9 cellular contexts compared by ENCODE assay signal in genomic region chr7:36116347-36117200, GRCh38. TPM values are rescaled to one million over a fixed set of nuclear protein-coding genes. Genes with fewer than 3 reads are reported as not detected.
DNase-seq lines count a peak whose midpoint lies in the region; ATAC-seq and TF ChIP-seq lines count a peak whose summit lies in the region.
"Had no signal": no experiment of that assay in that cellular context is flagged by ENCODE, and none has a peak within 500 bp of the region (broad histone marks: within the 10 kb centered on the region; RNA-seq: fewer than 3 reads in every experiment).

No MANE protein-coding gene starts in this region.

- 44 to 60% methylated on average over 2 to 4 of the region's 5 CpGs for WGBS in gastroesophageal sphincter (ENCODE audit: low coverage in 1 of 2), 2 donors
- 68% methylated on average over 5 of the region's 5 CpGs for WGBS in suprapubic skin
- WGBS in adrenal gland, 4 donors, result 68 to 77% (median 73%) methylated on average over 5 of the region's 5 CpGs

- DNase-seq in activated CD4-positive, alpha-beta T cell treated with anti-CD3 and anti-CD28 coated beads, Interleukin-2, amount 10 ng/mL, durations not matched to agents 7 days and 5 days, result no peak
- no peak for DNase-seq in activated CD4-positive, alpha-beta T cell treated with anti-CD3 and anti-CD28 coated beads, Interleukin-2, amount 50 U/mL, for 4 hours
- no peak for DNase-seq in T-helper 2 cell treated with Interferon-gamma antibody and Interleukin-4, amounts not matched to agents 5 μg/mL and 100 μg/mL, for 36 hours (ENCODE audit: low spot score)
- DNase-seq in suprapubic skin (ENCODE audit: low spot score in 2 of 2) (no peak), adrenal gland (no peak)
- DNase-seq: NCI-H524 treated with DMSO at 0.1 percent for 48 hours had no signal

- peak overlapping the region; percentile 61 for H3K27ac Mint-ChIP-seq in activated CD4-positive, alpha-beta T cell treated with anti-CD3 and anti-CD28 coated beads, Interleukin-2, amount 10 ng/mL, durations not matched to agents 7 days and 5 days
- peak overlapping the region; percentile 43 for H3K27ac Mint-ChIP-seq in T-helper 2 cell treated with Interferon-gamma antibody and Interleukin-4, amounts not matched to agents 5 μg/mL and 100 μg/mL, for 36 hours

- peaks cover 7% of the 10 kb centered on the region for H3K9me3 Mint-ChIP-seq in activated CD4-positive, alpha-beta T cell treated with anti-CD3 and anti-CD28 coated beads, Interleukin-2, amount 10 ng/mL, durations not matched to agents 7 days and 5 days
- H3K9me3 Mint-ChIP-seq in T-helper 2 cell treated with Interferon-gamma antibody and Interleukin-4, amounts not matched to agents 5 μg/mL and 100 μg/mL, for 36 hours, result no peaks in the 10 kb centered on the region

- POLR2A ChIA-PET in activated CD4-positive, alpha-beta T cell treated with anti-CD3 and anti-CD28 coated beads, Interleukin-2, amount 10 ng/mL, durations not matched to agents 7 days and 5 days (lab: Charles Lee), result no interaction called here

- H3K4me1 ChIP-seq in gastroesophageal sphincter, result peaks cover 0 to 31% (median 0%) of the 10 kb centered on the region in 3 donors
- H3K4me1 ChIP-seq in suprapubic skin, result peaks cover 54% of the 10 kb centered on the region
- peaks cover 3 to 19% of the 10 kb centered on the region in 2 donors for H3K4me1 ChIP-seq in adrenal gland (replicated peaks in 1 of 2)

- ATAC-seq in gastroesophageal sphincter (no peak), GM19023 (IDR thresholded peaks at IDR 0.05; ENCODE audit: unreplicated experiment) (no peak), GM18868 (IDR thresholded peaks at IDR 0.05; ENCODE audit: unreplicated experiment) (no peak)

- peak overlapping the region in 3 of 4 donors; percentile 14 to 27 (median 17) for H3K27ac ChIP-seq in gastroesophageal sphincter
- H3K27ac ChIP-seq in suprapubic skin, result peak overlapping the region; percentile 62
- peak overlapping the region in 1 of 5 donors; percentile 30 for H3K27ac ChIP-seq in adrenal gland

- H3K9me3 ChIP-seq in gastroesophageal sphincter, result no peaks in the 10 kb centered on the region
- H3K9me3 ChIP-seq in suprapubic skin, result no peaks in the 10 kb centered on the region
- H3K9me3 ChIP-seq in adrenal gland (replicated peaks in 1 of 3), result no peaks in the 10 kb centered on the region

- H3K27me3 ChIP-seq in gastroesophageal sphincter (no peaks in the 10 kb centered on the region), suprapubic skin (no peaks in the 10 kb centered on the region), adrenal gland (no peaks in the 10 kb centered on the region)

- no peak for TF ChIP-seq POLR2A in gastroesophageal sphincter (IDR thresholded peaks at IDR 0.05)
- no peak for TF ChIP-seq POLR2A in suprapubic skin (IDR thresholded peaks at IDR 0.05)
- no peak for TF ChIP-seq POLR2A in adrenal gland (IDR thresholded peaks at IDR 0.05)

- intact Hi-C loops in adrenal gland (cut with DNase I), result no loop called here

- TF ChIP-seq EP300 in gastroesophageal sphincter (IDR thresholded peaks at IDR 0.05) (no peak), suprapubic skin (IDR thresholded peaks at IDR 0.05) (no peak)

- H3K36me3 Mint-ChIP-seq in activated CD4-positive, alpha-beta T cell treated with anti-CD3 and anti-CD28 coated beads, Interleukin-2, amount 10 ng/mL, durations not matched to agents 7 days and 5 days (ENCODE audit: low read depth), result peaks cover 2% of the 10 kb centered on the region
- no peaks in the 10 kb centered on the region for H3K36me3 Mint-ChIP-seq in T-helper 2 cell treated with Interferon-gamma antibody and Interleukin-4, amounts not matched to agents 5 μg/mL and 100 μg/mL, for 36 hours (ENCODE audit: low read depth)

- CTCF ChIA-PET in activated CD4-positive, alpha-beta T cell treated with anti-CD3 and anti-CD28 coated beads, Interleukin-2, amount 10 ng/mL, durations not matched to agents 7 days and 5 days (lab: Charles Lee), result interaction anchor here (0.9 to 1.0 kb wide), 2 partner anchors 28 to 55 kb away, joined by 3 read pairs; no protein-coding TSS in a partner anchor

- H3K4me3 ChIP-seq in gastroesophageal sphincter (no peak overlapping the region), suprapubic skin (no peak overlapping the region), adrenal gland (no peak overlapping the region)

- H3K4me3 Mint-ChIP-seq in activated CD4-positive, alpha-beta T cell treated with anti-CD3 and anti-CD28 coated beads, Interleukin-2, amount 10 ng/mL, durations not matched to agents 7 days and 5 days, result no peak overlapping the region
- H3K4me3 Mint-ChIP-seq in T-helper 2 cell treated with Interferon-gamma antibody and Interleukin-4, amounts not matched to agents 5 μg/mL and 100 μg/mL, for 36 hours, result peak overlapping the region; percentile 23

- H3K36me3 ChIP-seq in gastroesophageal sphincter, result no peaks in the 10 kb centered on the region
- H3K36me3 ChIP-seq in suprapubic skin, result no peaks in the 10 kb centered on the region
- H3K36me3 ChIP-seq in adrenal gland (replicated peaks in 1 of 2), result no peaks in the 10 kb centered on the region

- peaks cover 13% of the 10 kb centered on the region for H3K27me3 Mint-ChIP-seq in activated CD4-positive, alpha-beta T cell treated with anti-CD3 and anti-CD28 coated beads, Interleukin-2, amount 10 ng/mL, durations not matched to agents 7 days and 5 days
- peaks cover 16% of the 10 kb centered on the region for H3K27me3 Mint-ChIP-seq in T-helper 2 cell treated with Interferon-gamma antibody and Interleukin-4, amounts not matched to agents 5 μg/mL and 100 μg/mL, for 36 hours (ENCODE audit: low read depth)

- TF ChIP-seq CTCF in gastroesophageal sphincter (IDR thresholded peaks at IDR 0.05) (no peak), suprapubic skin (IDR thresholded peaks at IDR 0.05) (no peak), adrenal gland (IDR thresholded peaks at IDR 0.05) (no peak)

- H3K4me1 Mint-ChIP-seq in activated CD4-positive, alpha-beta T cell treated with anti-CD3 and anti-CD28 coated beads, Interleukin-2, amount 10 ng/mL, durations not matched to agents 7 days and 5 days, result peaks cover 29% of the 10 kb centered on the region
- peaks cover 29% of the 10 kb centered on the region for H3K4me1 Mint-ChIP-seq in T-helper 2 cell treated with Interferon-gamma antibody and Interleukin-4, amounts not matched to agents 5 μg/mL and 100 μg/mL, for 36 hours (ENCODE audit: low read depth)

RNA-seq across cellular contexts. Expression of gene EEPD1, which starts 36.5 kb away (rescaled TPM):
- total RNA-seq in activated CD4-positive, alpha-beta T cell treated with anti-CD3 and anti-CD28 coated beads, Interleukin-2, amount 10 ng/mL, durations not matched to agents 7 days and 5 days, result 10 to 100 TPM; 11.9 to 13.8 TPM
- total RNA-seq in gastroesophageal sphincter (10 to 100 TPM; 12.4 to 36.2 (median 20.4) TPM), suprapubic skin (10 to 100 TPM; 11.7 to 18.2 (median 16.1) TPM), adrenal gland (10 to 100 TPM in 3 of 8 donors, 1 to 10 TPM in 5; 7.4 to 14.5 (median 8.3) TPM)
- polyA plus RNA-seq in adrenal gland, result 10 to 100 TPM; 10.1 to 29.0 (median 19.2) TPM
